In the genomic region with DNA sequence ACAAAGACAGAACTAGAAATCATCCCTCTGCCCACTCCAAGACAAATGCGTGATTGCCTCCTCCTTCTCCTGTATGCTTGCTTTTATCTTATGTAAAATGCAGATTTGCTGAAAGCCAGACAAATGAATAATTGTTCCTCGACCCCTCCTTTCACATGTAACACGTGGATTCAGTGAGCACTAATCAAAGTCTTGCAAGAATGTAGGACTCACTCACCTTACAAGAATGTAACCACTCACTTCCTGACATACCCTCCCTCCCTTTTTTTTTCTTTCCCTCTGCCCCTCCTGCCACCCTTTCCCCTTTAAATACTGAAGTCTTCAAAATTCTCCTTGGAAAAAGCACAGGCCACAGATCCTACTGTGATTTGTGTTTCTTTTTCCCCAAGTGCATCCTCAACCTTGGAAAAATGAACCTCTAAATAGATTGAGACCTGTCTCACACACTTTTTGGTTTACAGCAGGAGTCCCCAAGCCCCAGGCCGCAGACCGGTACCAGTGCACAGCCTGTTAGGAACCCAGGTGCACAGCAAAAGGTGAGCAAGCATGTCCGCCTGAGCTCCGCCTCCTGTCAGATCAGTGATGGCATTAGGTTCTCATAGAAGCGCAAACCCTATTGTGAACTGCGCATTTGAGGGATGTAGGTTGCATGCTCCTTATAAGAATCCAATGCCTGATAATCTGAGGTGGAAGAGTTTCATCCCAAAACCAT, we compare ENCODE assay signal across 1 cellular context.
TF ChIP-seq lines count a peak whose summit lies in the region.

No MANE protein-coding gene starts in this region.

TF ChIP-seq in GM23338, 12 proteins besides CTCF, POLR2A, EP300 and RAD21 (continued from another document):
- TF ChIP-seq, protein P1, sequence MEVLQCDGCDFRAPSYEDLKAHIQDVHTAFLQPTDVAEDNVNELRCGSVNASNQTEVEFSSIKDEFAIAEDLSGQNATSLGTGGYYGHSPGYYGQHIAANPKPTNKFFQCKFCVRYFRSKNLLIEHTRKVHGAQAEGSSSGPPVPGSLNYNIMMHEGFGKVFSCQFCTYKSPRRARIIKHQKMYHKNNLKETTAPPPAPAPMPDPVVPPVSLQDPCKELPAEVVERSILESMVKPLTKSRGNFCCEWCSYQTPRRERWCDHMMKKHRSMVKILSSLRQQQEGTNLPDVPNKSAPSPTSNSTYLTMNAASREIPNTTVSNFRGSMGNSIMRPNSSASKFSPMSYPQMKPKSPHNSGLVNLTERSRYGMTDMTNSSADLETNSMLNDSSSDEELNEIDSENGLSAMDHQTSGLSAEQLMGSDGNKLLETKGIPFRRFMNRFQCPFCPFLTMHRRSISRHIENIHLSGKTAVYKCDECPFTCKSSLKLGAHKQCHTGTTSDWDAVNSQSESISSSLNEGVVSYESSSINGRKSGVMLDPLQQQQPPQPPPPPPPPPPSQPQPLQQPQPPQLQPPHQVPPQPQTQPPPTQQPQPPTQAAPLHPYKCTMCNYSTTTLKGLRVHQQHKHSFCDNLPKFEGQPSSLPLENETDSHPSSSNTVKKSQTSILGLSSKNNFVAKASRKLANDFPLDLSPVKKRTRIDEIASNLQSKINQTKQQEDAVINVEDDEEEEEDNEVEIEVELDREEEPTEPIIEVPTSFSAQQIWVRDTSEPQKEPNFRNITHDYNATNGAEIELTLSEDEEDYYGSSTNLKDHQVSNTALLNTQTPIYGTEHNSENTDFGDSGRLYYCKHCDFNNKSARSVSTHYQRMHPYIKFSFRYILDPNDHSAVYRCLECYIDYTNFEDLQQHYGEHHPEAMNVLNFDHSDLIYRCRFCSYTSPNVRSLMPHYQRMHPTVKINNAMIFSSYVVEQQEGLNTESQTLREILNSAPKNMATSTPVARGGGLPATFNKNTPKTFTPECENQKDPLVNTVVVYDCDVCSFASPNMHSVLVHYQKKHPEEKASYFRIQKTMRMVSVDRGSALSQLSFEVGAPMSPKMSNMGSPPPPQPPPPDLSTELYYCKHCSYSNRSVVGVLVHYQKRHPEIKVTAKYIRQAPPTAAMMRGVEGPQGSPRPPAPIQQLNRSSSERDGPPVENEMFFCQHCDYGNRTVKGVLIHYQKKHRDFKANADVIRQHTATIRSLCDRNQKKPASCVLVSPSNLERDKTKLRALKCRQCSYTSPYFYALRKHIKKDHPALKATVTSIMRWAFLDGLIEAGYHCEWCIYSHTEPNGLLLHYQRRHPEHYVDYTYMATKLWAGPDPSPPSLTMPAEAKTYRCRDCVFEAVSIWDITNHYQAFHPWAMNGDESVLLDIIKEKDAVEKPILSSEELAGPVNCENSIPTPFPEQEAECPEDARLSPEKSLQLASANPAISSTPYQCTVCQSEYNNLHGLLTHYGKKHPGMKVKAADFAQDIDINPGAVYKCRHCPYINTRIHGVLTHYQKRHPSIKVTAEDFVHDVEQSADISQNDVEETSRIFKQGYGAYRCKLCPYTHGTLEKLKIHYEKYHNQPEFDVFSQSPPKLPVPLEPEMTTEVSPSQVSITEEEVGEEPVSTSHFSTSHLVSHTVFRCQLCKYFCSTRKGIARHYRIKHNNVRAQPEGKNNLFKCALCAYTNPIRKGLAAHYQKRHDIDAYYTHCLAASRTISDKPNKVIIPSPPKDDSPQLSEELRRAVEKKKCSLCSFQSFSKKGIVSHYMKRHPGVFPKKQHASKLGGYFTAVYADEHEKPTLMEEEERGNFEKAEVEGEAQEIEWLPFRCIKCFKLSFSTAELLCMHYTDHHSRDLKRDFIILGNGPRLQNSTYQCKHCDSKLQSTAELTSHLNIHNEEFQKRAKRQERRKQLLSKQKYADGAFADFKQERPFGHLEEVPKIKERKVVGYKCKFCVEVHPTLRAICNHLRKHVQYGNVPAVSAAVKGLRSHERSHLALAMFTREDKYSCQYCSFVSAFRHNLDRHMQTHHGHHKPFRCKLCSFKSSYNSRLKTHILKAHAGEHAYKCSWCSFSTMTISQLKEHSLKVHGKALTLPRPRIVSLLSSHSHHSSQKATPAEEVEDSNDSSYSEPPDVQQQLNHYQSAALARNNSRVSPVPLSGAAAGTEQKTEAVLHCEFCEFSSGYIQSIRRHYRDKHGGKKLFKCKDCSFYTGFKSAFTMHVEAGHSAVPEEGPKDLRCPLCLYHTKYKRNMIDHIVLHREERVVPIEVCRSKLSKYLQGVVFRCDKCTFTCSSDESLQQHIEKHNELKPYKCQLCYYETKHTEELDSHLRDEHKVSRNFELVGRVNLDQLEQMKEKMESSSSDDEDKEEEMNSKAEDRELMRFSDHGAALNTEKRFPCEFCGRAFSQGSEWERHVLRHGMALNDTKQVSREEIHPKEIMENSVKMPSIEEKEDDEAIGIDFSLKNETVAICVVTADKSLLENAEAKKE (CRISPR knock-in tag; IDR thresholded peaks at IDR 0.05) = no peak
